8 cellular contexts compared by ENCODE assay signal in the genomic region with DNA sequence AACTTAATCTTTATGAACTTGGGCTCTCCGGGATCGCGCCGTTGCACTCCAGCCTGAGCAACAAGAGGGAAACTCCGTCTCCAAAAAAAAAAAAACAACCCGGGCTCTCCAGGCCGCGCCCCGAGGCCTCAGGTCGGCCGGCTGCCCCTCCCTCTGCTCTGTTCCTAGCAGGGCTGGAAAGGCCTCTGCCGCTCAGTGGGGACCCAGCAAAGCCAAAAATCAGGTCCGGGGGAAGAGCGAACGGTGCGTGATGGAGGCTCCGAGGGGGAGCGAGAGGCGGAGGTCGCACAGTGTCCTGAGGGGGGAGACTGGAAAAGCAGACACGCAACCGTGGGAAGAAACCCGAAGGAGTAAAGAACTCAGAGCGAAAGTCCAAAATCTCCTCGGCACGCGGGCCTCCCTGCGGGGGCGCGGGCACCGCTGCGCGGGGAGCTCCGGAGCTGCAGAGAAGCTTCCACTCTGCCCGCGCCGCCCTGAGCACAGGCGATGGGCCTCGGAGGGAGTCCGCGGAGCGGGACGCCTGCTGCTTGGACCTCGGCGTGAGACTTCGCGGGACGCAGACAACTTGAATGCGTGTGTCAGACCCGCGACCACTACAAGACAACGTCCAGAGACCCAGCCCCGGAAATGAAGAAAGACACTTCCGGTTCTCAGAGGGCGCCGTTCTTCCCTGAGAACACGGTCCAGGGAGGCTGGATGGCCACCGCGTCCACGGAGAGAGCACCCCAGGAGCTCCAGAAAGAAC.
DNase-seq lines count a peak whose midpoint lies in the region; ATAC-seq and TF ChIP-seq lines count a peak whose summit lies in the region.

No MANE protein-coding gene starts in this region.

- H3K4me2 ChIP-seq in GM23338: peak overlapping the region; percentile 73

- no peaks in the 10 kb centered on the region for H3K79me2 ChIP-seq in GM23338 (replicated peaks; ENCODE audit: insufficient read depth)

- DNase-seq in GM23338 (ENCODE audit: low spot score) (peak; percentile 64), Right ventricle myocardium superior (peak; percentile 46), posterior vena cava (ENCODE audit: low spot score) (peak; percentile 74), HK-2 (ENCODE audit: unreplicated experiment) (no peak), amniotic stem cell (lab: John Stamatoyannopoulos, UW) (no peak), SIG-M5 (lab: John Stamatoyannopoulos, UW) (no peak)
- DNase-seq in activated CD8-positive, alpha-beta T cell treated with anti-CD3 and anti-CD28 coated beads for 36 hours: peak; percentile 3

- TF ChIP-seq CTCF in GM23338 (conservative IDR thresholded peaks at IDR 0.05; ENCODE audit: low read depth in 2 of 2): no peak
- TF ChIP-seq CTCF in activated CD8-positive, alpha-beta T cell treated with anti-CD3 and anti-CD28 coated beads for 36 hours (IDR thresholded peaks at IDR 0.05): no peak

- H3K4me1 ChIP-seq in GM23338 (ENCODE audit: insufficient read depth): no peaks in the 10 kb centered on the region

- no peaks in the 10 kb centered on the region for H3K36me3 ChIP-seq in GM23338 (ENCODE audit: insufficient read depth)

- no peak overlapping the region for H3K27ac Mint-ChIP-seq in GM23338
- H3K27ac Mint-ChIP-seq in activated CD8-positive, alpha-beta T cell treated with anti-CD3 and anti-CD28 coated beads for 36 hours: peak overlapping the region; percentile 70

- no peaks in the 10 kb centered on the region; the same call in none of the 3 replicates for H3K9me3 Mint-ChIP-seq in GM23338
- peaks cover 2% of the 10 kb centered on the region for H3K9me3 Mint-ChIP-seq in activated CD8-positive, alpha-beta T cell treated with anti-CD3 and anti-CD28 coated beads for 36 hours

- no peak overlapping the region for H3K27ac ChIP-seq in GM23338 (ENCODE audit: low read depth)

- no peaks in the 10 kb centered on the region for H4K20me1 ChIP-seq in GM23338 (replicated peaks; ENCODE audit: insufficient read depth)

- H3F3A ChIP-seq in GM23338 (replicated peaks; ENCODE audit: low read depth): no peaks in the 10 kb centered on the region

- peak overlapping the region; percentile 92 for H2AFZ ChIP-seq in GM23338

- peaks cover 3% of the 10 kb centered on the region for H3K27me3 Mint-ChIP-seq in GM23338 (ENCODE audit: insufficient read depth, low read depth, poor library complexity)
- H3K27me3 Mint-ChIP-seq in activated CD8-positive, alpha-beta T cell treated with anti-CD3 and anti-CD28 coated beads for 36 hours: peaks cover 10% of the 10 kb centered on the region

- intact Hi-C loops in activated CD8-positive, alpha-beta T cell treated with anti-CD3 and anti-CD28 coated beads for 36 hours (cut with micrococcal nuclease): no loop called here
- intact Hi-C loops in Right ventricle myocardium superior (cut with DNase I) (no loop called here), posterior vena cava (cut with DNase I) (no loop called here)

- POLR2A ChIA-PET in activated CD8-positive, alpha-beta T cell treated with anti-CD3 and anti-CD28 coated beads for 36 hours (lab: Charles Lee): no interaction called here

- H3K4me3 ChIP-seq in GM23338: peak overlapping the region; percentile 58

- CTCF ChIA-PET in activated CD8-positive, alpha-beta T cell treated with anti-CD3 and anti-CD28 coated beads for 36 hours (lab: Charles Lee): no interaction called here

- ATAC-seq in GM23338 (peak; percentile 97), Right ventricle myocardium superior (ENCODE audit: poor library complexity) (peak; percentile 64), HG03159 (IDR thresholded peaks at IDR 0.05; ENCODE audit: unreplicated experiment) (no peak)
- ATAC-seq in activated CD8-positive, alpha-beta T cell treated with anti-CD3 and anti-CD28 coated beads for 36 hours: peak; percentile 30

- H3K27me3 ChIP-seq in GM23338 (ENCODE audit: insufficient read depth): no peaks in the 10 kb centered on the region; the same call in 1 of the 2 replicates

- H3K4me1 Mint-ChIP-seq in GM23338: peaks cover 4% of the 10 kb centered on the region; the same call in 2 of the 3 replicates
- H3K4me1 Mint-ChIP-seq in activated CD8-positive, alpha-beta T cell treated with anti-CD3 and anti-CD28 coated beads for 36 hours (ENCODE audit: low read depth): peaks cover 12% of the 10 kb centered on the region

- H3K4me3 Mint-ChIP-seq in GM23338: peak overlapping the region; percentile 81
- H3K4me3 Mint-ChIP-seq in activated CD8-positive, alpha-beta T cell treated with anti-CD3 and anti-CD28 coated beads for 36 hours: peak overlapping the region; percentile 65

- no peaks in the 10 kb centered on the region for H3K9me2 ChIP-seq in GM23338 (ENCODE audit: insufficient read depth)

- H3K36me3 Mint-ChIP-seq in GM23338 (ENCODE audit: low read depth): no peaks in the 10 kb centered on the region
- H3K36me3 Mint-ChIP-seq in activated CD8-positive, alpha-beta T cell treated with anti-CD3 and anti-CD28 coated beads for 36 hours (ENCODE audit: low read depth): no peaks in the 10 kb centered on the region

TF ChIP-seq in GM23338, 12 proteins besides CTCF, POLR2A, EP300 and RAD21:
- TF ChIP-seq EZH2phosphoT487 (IDR thresholded peaks at IDR 0.05; ENCODE audit: unreplicated experiment) (no peak), ETS1 (IDR thresholded peaks at IDR 0.05) (no peak), NANOG (IDR thresholded peaks at IDR 0.05; ENCODE audit: borderline replicate concordance) (no peak), ZNF462 (CRISPR knock-in tag; IDR thresholded peaks at IDR 0.05) (no peak), POLR2AphosphoS5 (IDR thresholded peaks at IDR 0.05; ENCODE audit: low read depth) (peak; percentile 43)
TF ChIP-seq in GM23338: peak in this region for 1.

Comparison
In these comparisons a context has a peak if more than half of its experiments do, and no peak if none do; other contexts are left out.
1. DNase-seq: peak in GM23338 (single experiment), activated CD8-positive, alpha-beta T cell treated with anti-CD3 and anti-CD28 coated beads for 36 hours (single experiment), Right ventricle myocardium superior (single experiment) and posterior vena cava (single experiment); none in HK-2 (single experiment), amniotic stem cell (single experiment) and SIG-M5 (single experiment).